26 cellular contexts compared by ENCODE assay signal in the genomic region with DNA sequence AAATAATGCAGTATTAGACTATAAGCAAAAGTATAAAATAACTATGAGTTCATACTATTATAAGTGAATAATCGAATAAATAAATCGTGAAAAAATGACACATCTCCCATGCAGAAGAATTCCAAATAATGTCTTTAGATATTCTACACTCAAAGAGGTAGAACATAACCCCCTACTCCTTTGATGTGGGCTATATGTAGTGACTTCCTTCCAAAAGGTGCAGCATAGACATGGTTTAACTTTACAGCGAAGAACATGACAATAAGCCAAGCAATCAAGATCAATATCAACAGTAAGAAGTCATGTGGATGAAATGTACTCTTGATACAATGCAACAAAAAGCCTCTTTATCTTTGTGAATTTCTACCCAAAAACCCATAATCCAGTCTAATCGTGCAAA.
"Had no signal": no experiment of that assay in that cellular context is flagged by ENCODE, and none has a peak within 500 bp of the region (broad histone marks: within the 10 kb centered on the region; RNA-seq: fewer than 3 reads in every experiment).

No MANE protein-coding gene starts in this region.

- H3K36me3 Mint-ChIP-seq: immature natural killer cell, mesothelial cell of epicardium, naive B cell had no signal

- ATAC-seq: esophagus mucosa; pancreas; sciatic nerve; stimulated activated naive CD8-positive, alpha-beta T cell treated with anti-CD3 and anti-CD28 coated beads, Interleukin-15, Interleukin-2, amounts not matched to agents 100 U/mL and 50 U/mL, for 24 hours had no signal

- H3K27me3 Mint-ChIP-seq: central memory CD8-positive, alpha-beta T cell; naive B cell had no signal

- H3K4me3 Mint-ChIP-seq: activated T-helper 1 cell treated with anti-CD3 and anti-CD28 coated beads, Interleukin-12 subunit alpha, Interleukin-12 subunit beta, Interleukin-2, Interleukin-4 antibody, amounts not matched to agents 30 ng/mL and 10 ng/mL and 1 ng/mL, durations not matched to agents 14 hours and 24 hours and 36 hours; central memory CD8-positive, alpha-beta T cell; dendritic cell treated with granulocyte-macrophage colony-stimulating factor and Interleukin-4, amounts not matched to agents 40 ng/mL and 50 ng/mL, for 4 days; endodermal cell; immature natural killer cell; mesothelial cell of epicardium; naive B cell; neural crest cell had no signal

- DNase-seq: activated CD4-positive, CD25-positive, alpha-beta regulatory T cell treated with anti-CD3 and anti-CD28 coated beads, Interleukin-2, amount 50 U/mL, for 72 hours; activated CD8-positive, alpha-beta memory T cell treated with anti-CD3 and anti-CD28 coated beads, Interleukin-2, amount 50 U/mL, for 4 hours; activated gamma-delta T cell; activated naive CD4-positive, alpha-beta T cell treated with anti-CD3 and anti-CD28 coated beads, Interleukin-2, amount 50 U/mL, for 16 hours; activated T-cell treated with anti-CD3 and anti-CD28 coated beads, Interleukin-2, amount 50 U/mL, for 1 hour; endodermal cell; foreskin fibroblast; head of caudate nucleus; hippocampal formation; immature natural killer cell; naive B cell; nucleus accumbens; pancreas; retina; stimulated activated CD4-positive, alpha-beta T cell treated with anti-CD3 and anti-CD28 coated beads, Interleukin-12 subunit alpha, Interleukin-12 subunit beta, amount 100 ng/mL, for 4 hours; stimulated activated CD4-positive, alpha-beta T cell treated with anti-CD3 and anti-CD28 coated beads, Interleukin-4, amount 100 ng/mL, for 1 hour; stimulated activated naive CD8-positive, alpha-beta T cell treated with anti-CD3 and anti-CD28 coated beads, Interleukin-15, Interleukin-2, amounts not matched to agents 100 U/mL and 50 U/mL, for 24 hours; trophoblast cell; uterus had no signal

- H3K27ac Mint-ChIP-seq: activated T-helper 1 cell treated with anti-CD3 and anti-CD28 coated beads, Interleukin-12 subunit alpha, Interleukin-12 subunit beta, Interleukin-2, Interleukin-4 antibody, amounts not matched to agents 30 ng/mL and 10 ng/mL and 1 ng/mL, durations not matched to agents 14 hours and 24 hours and 36 hours; dendritic cell treated with granulocyte-macrophage colony-stimulating factor and Interleukin-4, amounts not matched to agents 40 ng/mL and 50 ng/mL, for 4 days; endodermal cell; immature natural killer cell; mesothelial cell of epicardium had no signal

- H3K9me3 Mint-ChIP-seq: activated T-helper 1 cell treated with anti-CD3 and anti-CD28 coated beads, Interleukin-12 subunit alpha, Interleukin-12 subunit beta, Interleukin-2, Interleukin-4 antibody, amounts not matched to agents 30 ng/mL and 10 ng/mL and 1 ng/mL, durations not matched to agents 14 hours and 24 hours and 36 hours; central memory CD8-positive, alpha-beta T cell; dendritic cell treated with granulocyte-macrophage colony-stimulating factor and Interleukin-4, amounts not matched to agents 40 ng/mL and 50 ng/mL, for 4 days; endodermal cell; immature natural killer cell; mesothelial cell of epicardium; naive B cell; neural crest cell had no signal

- H3K4me1 Mint-ChIP-seq: endodermal cell, immature natural killer cell had no signal
